ENCODE assay signal across 1 cellular context in the genomic region with DNA sequence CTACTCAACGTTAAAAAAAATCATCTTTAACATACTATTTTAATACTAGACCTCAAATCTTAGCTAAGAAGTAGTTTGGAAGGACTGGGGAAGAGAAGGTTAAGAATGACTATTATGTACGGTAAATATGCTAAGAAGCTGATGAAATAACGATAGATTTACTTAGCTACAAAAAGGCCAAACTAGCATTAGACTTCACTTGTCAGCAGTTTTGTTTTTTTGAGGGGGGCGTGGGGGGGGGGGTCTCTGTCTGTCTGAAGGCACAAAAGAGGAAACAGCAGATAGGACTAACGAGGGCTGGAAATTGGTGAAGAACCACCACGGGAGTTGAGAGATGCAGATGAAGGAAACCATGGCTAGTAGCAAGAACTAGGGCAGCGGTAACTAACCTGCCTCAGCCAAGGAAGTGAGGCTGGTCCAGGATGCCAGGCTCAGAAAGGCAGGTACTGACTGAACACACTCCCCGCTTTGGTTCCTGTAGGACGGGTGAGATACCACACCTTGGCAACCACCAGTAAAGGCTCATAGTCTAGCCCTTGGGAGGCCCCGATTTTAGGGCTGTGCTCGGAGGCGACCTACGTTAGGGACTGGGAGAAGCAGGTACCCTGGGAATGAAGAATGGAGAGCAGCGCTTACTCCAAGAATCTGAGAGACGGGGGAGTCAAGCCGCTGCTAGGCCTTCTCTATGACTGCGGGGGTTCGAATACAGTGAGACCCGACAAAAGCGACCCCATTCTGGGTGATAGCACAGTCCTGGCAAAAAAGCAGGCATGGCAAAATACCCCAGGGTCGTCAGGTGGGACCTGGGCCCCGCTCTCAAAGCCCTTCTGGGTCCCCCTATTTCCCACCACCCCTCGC.
A peak's percentile ranks its signal among the peaks of the same experiment; 100 is the strongest.
TF ChIP-seq lines count a peak whose summit lies in the region.

No MANE protein-coding gene starts in this region.

TF ChIP-seq in HepG2, 621 proteins besides CTCF, POLR2A, EP300 and RAD21 (continues in another document):
- TF ChIP-seq CSRNP1 (CRISPR knock-in tag; IDR thresholded peaks at IDR 0.05) (peak; percentile 69; the same call in 1 of the 2 replicates), MEIS1 (CRISPR knock-in tag; IDR thresholded peaks at IDR 0.05; ENCODE audit: borderline replicate concordance) (peak; percentile 22), ZNF570 (CRISPR knock-in tag; IDR thresholded peaks at IDR 0.05; ENCODE audit: borderline replicate concordance) (peak; percentile 32; the same call in 1 of the 2 replicates), ZNF839 (CRISPR knock-in tag; IDR thresholded peaks at IDR 0.05; ENCODE audit: borderline replicate concordance) (no peak), ZNF597 (CRISPR knock-in tag; IDR thresholded peaks at IDR 0.05) (no peak), SRY (CRISPR knock-in tag; IDR thresholded peaks at IDR 0.05) (peak; percentile 68; the same call in 1 of the 2 replicates), FOXK2 (IDR thresholded peaks at IDR 0.05) (no peak), KLF13 (CRISPR knock-in tag; IDR thresholded peaks at IDR 0.05) (peak; percentile 65; the same call in 1 of the 2 replicates), FOXC1 (CRISPR knock-in tag; IDR thresholded peaks at IDR 0.05; ENCODE audit: borderline replicate concordance) (no peak), ZNF142 (CRISPR knock-in tag; IDR thresholded peaks at IDR 0.05) (peak; percentile 64; the same call in 1 of the 2 replicates), RORA (CRISPR knock-in tag; IDR thresholded peaks at IDR 0.05) (no peak), ZNF782 (CRISPR knock-in tag; IDR thresholded peaks at IDR 0.05; ENCODE audit: borderline replicate concordance) (peak; percentile 39; the same call in 1 of the 2 replicates), MBNL3 (CRISPR knock-in tag; conservative IDR thresholded peaks at IDR 0.05) (no peak), ZNF776 (CRISPR knock-in tag; IDR thresholded peaks at IDR 0.05) (no peak), ZBTB1 (CRISPR knock-in tag; IDR thresholded peaks at IDR 0.05; ENCODE audit: borderline replicate concordance) (no peak), ETS1 (CRISPR knock-in tag; IDR thresholded peaks at IDR 0.05) (no peak), ZNF850 (CRISPR knock-in tag; conservative IDR thresholded peaks at IDR 0.05) (no peak), ZNF644 (CRISPR knock-in tag; IDR thresholded peaks at IDR 0.05; ENCODE audit: low read depth) (no peak), MTERF4 (CRISPR knock-in tag; IDR thresholded peaks at IDR 0.05) (peak; percentile 63; the same call in 1 of the 2 replicates), SP2 (CRISPR knock-in tag; IDR thresholded peaks at IDR 0.05) (0 out of 2 replicates have a peak, but pooled peaks have one; percentile 23), ESRRA (CRISPR knock-in tag; IDR thresholded peaks at IDR 0.05; ENCODE audit: low read depth) (no peak), IKZF4 (CRISPR knock-in tag; IDR thresholded peaks at IDR 0.05; ENCODE audit: borderline replicate concordance, low read depth, not compliant biosample characterization) (peak; percentile 11), ZFP37 (CRISPR knock-in tag; IDR thresholded peaks at IDR 0.05; ENCODE audit: borderline replicate concordance) (no peak), CREB3 (CRISPR knock-in tag; IDR thresholded peaks at IDR 0.05) (0 out of 2 replicates have a peak, but pooled peaks have one; percentile 8), KDM1A (CRISPR knock-in tag; IDR thresholded peaks at IDR 0.05) (no peak), SCMH1 (CRISPR knock-in tag; IDR thresholded peaks at IDR 0.05; ENCODE audit: borderline replicate concordance) (no peak), ZNF274 (CRISPR knock-in tag; IDR thresholded peaks at IDR 0.05) (peak; percentile 76; the same call in 1 of the 2 replicates), ELF4 (CRISPR knock-in tag; IDR thresholded peaks at IDR 0.05; ENCODE audit: borderline replicate concordance) (no peak), GLI4 (CRISPR knock-in tag; IDR thresholded peaks at IDR 0.05; ENCODE audit: borderline replicate concordance) (peak; percentile 19; the same call in 1 of the 2 replicates), DPF2 (CRISPR knock-in tag; IDR thresholded peaks at IDR 0.05; ENCODE audit: borderline replicate concordance, low read depth) (no peak), ZFP82 (CRISPR knock-in tag; IDR thresholded peaks at IDR 0.05; ENCODE audit: borderline replicate concordance) (no peak), LBX2 (CRISPR knock-in tag; IDR thresholded peaks at IDR 0.05; ENCODE audit: borderline replicate concordance) (peak; percentile 24; the same call in 1 of the 2 replicates), MXD4 (CRISPR knock-in tag; IDR thresholded peaks at IDR 0.05) (no peak), ZSCAN30 (CRISPR knock-in tag; IDR thresholded peaks at IDR 0.05) (peak; percentile 49; the same call in 1 of the 2 replicates), SYNCRIP (IDR thresholded peaks at IDR 0.05; ENCODE audit: insufficient read depth, low read depth, low read length) (no peak), ZNF879 (CRISPR knock-in tag; IDR thresholded peaks at IDR 0.05) (no peak; the same call in 1 of the 2 replicates), ZNF136 (CRISPR knock-in tag; IDR thresholded peaks at IDR 0.05; ENCODE audit: low read depth) (0 out of 2 replicates have a peak, but pooled peaks have one; percentile 10), ZNF589 (CRISPR knock-in tag; conservative IDR thresholded peaks at IDR 0.05) (no peak), ZNF510 (CRISPR knock-in tag; IDR thresholded peaks at IDR 0.05; ENCODE audit: low read depth) (0 out of 2 replicates have a peak, but pooled peaks have one; percentile 68), KDM4B (CRISPR knock-in tag; IDR thresholded peaks at IDR 0.05) (peak; percentile 25; the same call in 1 of the 2 replicates)
- TF ChIP-seq, protein P1, sequence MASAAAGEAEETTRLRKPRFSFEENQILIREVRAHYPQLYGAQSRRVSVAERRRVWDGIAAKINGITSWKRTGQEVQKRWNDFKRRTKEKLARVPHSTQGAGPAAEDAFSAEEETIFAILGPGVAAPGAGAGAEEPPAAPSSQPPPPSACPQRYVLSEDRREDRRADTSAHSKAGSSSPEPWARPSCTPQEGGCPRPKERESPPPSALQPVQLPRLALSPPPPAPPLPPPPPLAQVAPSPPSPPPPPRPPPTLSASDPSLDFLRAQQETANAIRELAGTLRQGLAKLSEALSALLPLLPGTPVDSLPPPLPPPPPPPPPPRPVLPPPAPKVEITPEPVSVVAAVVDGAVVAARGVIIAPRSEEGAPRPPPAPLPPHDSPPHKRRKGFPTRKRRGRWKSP (CRISPR knock-in tag; IDR thresholded peaks at IDR 0.05) = no peak
- TF ChIP-seq, protein P2, sequence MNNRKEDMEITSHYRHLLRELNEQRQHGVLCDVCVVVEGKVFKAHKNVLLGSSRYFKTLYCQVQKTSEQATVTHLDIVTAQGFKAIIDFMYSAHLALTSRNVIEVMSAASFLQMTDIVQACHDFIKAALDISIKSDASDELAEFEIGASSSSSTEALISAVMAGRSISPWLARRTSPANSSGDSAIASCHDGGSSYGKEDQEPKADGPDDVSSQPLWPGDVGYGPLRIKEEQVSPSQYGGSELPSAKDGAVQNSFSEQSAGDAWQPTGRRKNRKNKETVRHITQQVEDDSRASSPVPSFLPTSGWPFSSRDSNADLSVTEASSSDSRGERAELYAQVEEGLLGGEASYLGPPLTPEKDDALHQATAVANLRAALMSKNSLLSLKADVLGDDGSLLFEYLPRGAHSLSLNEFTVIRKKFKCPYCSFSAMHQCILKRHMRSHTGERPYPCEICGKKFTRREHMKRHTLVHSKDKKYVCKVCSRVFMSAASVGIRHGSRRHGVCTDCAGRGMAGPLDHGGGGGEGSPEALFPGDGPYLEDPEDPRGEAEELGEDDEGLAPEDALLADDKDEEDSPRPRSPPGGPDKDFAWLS (CRISPR knock-in tag; IDR thresholded peaks at IDR 0.05; ENCODE audit: borderline replicate concordance) = no peak; the same call in 1 of the 2 replicates
- TF ChIP-seq, protein P3, sequence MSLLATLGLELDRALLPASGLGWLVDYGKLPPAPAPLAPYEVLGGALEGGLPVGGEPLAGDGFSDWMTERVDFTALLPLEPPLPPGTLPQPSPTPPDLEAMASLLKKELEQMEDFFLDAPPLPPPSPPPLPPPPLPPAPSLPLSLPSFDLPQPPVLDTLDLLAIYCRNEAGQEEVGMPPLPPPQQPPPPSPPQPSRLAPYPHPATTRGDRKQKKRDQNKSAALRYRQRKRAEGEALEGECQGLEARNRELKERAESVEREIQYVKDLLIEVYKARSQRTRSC (CRISPR knock-in tag; IDR thresholded peaks at IDR 0.05; ENCODE audit: low read depth) = no peak
